ENCODE assay signal across 20 cellular contexts in genomic region chr3:5210926-5211325, GRCh38. TPM values are rescaled to one million over a fixed set of nuclear protein-coding genes. Genes with fewer than 3 reads are reported as not detected.
DNase-seq lines count a peak whose midpoint lies in the region; ATAC-seq, FAIRE-seq and TF ChIP-seq lines count a peak whose summit lies in the region.
"Had no signal": no experiment of that assay in that cellular context is flagged by ENCODE, and none has a peak within 500 bp of the region (broad histone marks: within the 10 kb centered on the region; RNA-seq: fewer than 3 reads in every experiment).

No MANE protein-coding gene starts in this region.

- H3K36me3 Mint-ChIP-seq in endodermal cell (ENCODE audit: low read depth) = peaks cover 94% of the 10 kb centered on the region

- H3K4me1 ChIP-seq in endodermal cell (ENCODE audit: control insufficient read depth, insufficient read depth, low read length) (no peaks in the 10 kb centered on the region), small intestine (ENCODE audit: control insufficient read depth in 2 of 2, insufficient read depth in 1 of 2, low read depth in 1 of 2, low read length in 1 of 2) (no peaks in the 10 kb centered on the region)

- no peak for ATAC-seq in HG03135 (IDR thresholded peaks at IDR 0.05; ENCODE audit: unreplicated experiment)
- ATAC-seq: GM12878, HepG2 had no signal

- DNase-seq in NCI-H510A treated with DMSO at 0.1 percent for 48 hours (lab: John Stamatoyannopoulos, UW) (peak; percentile 11), NCI-H510A (lab: John Stamatoyannopoulos, UW) (no peak), NCI-H2029 treated with DMSO at 0.1 percent for 48 hours (lab: John Stamatoyannopoulos, UW) (peak; percentile 51), endodermal cell (peak; percentile 26), small intestine (peak; percentile 43), UCSD-AML1 (lab: John Stamatoyannopoulos, UW; ENCODE audit: unreplicated experiment) (no peak), superior temporal gyrus (ENCODE audit: extremely low spot score) (no peak)
- DNase-seq: Calu3; CD4-positive, alpha-beta memory T cell; DMS53; EL; H7; KG1; NCI-H1417; NCI-H2081 treated with DMSO at 0.1 percent for 48 hours; PC-9 had no signal

- H3K9me3 ChIP-seq in endodermal cell (ENCODE audit: control insufficient read depth, low read length) (no peaks in the 10 kb centered on the region), small intestine (ENCODE audit: control insufficient read depth, low read depth) (no peaks in the 10 kb centered on the region)

- TF ChIP-seq CTCF in endodermal cell (conservative IDR thresholded peaks at IDR 0.05) = no peak

- no peak overlapping the region for H3K27ac Mint-ChIP-seq in endodermal cell

- peaks cover 45% of the 10 kb centered on the region for H3K4me1 Mint-ChIP-seq in endodermal cell

- no peak overlapping the region for H3K4me3 Mint-ChIP-seq in endodermal cell
- H3K4me3 Mint-ChIP-seq: CD4-positive, alpha-beta memory T cell had no signal

- no peaks in the 10 kb centered on the region for H3K27me3 Mint-ChIP-seq in endodermal cell (ENCODE audit: insufficient read depth)
- H3K27me3 Mint-ChIP-seq: CD4-positive, alpha-beta memory T cell had no signal

- 92 to 100% methylated on average over 5 of the region's 5 CpGs for WGBS in endodermal cell (ENCODE audit: insufficient coverage in 1 of 2, insufficient read length in 1 of 2), 2 experiments
- 85 to 96% (median 90%) methylated on average over 5 of the region's 5 CpGs for WGBS in small intestine, 3 donors

- H3K9ac ChIP-seq in endodermal cell (ENCODE audit: extremely low read depth, low read length, poor library complexity, severe bottlenecking) = no peak overlapping the region

- no peaks in the 10 kb centered on the region for H3K9me3 Mint-ChIP-seq in endodermal cell
- H3K9me3 Mint-ChIP-seq: CD4-positive, alpha-beta memory T cell had no signal

- H3K27ac ChIP-seq in endodermal cell (ENCODE audit: low read depth, low read length) = no peak overlapping the region
- H3K27ac ChIP-seq in small intestine (ENCODE audit: low read depth in 1 of 2, low read length in 1 of 2) = no peak overlapping the region
- H3K27ac ChIP-seq: PC-9, RWPE1 had no signal

- H3K27me3 ChIP-seq in endodermal cell (ENCODE audit: control insufficient read depth, insufficient read depth, low read length, poor library complexity, severe bottlenecking) (no peaks in the 10 kb centered on the region), small intestine (ENCODE audit: control insufficient read depth in 2 of 2, insufficient read depth in 2 of 2, low read length in 2 of 2) (no peaks in the 10 kb centered on the region)

- FAIRE-seq in small intestine (lab: Jason Lieb, UNC) = no peak
- FAIRE-seq: GM12878, HepG2 had no signal

- H3K4me3 ChIP-seq in endodermal cell (ENCODE audit: low read length) (no peak overlapping the region), small intestine (ENCODE audit: low read depth in 1 of 2, low read length in 2 of 2) (no peak overlapping the region)
- H3K4me3 ChIP-seq: GM12878, PC-9 had no signal

- H3K36me3 ChIP-seq in endodermal cell (ENCODE audit: control insufficient read depth, insufficient read depth, low read length) (peaks cover 88% of the 10 kb centered on the region), small intestine (ENCODE audit: control insufficient read depth in 2 of 2, insufficient read depth in 2 of 2, low read length in 2 of 2) (peaks cover 25 to 59% of the 10 kb centered on the region in 2 donors)

RNA-seq across cellular contexts. Expression of gene EDEM1, which starts 23.4 kb away (rescaled TPM):
- 10 to 100 TPM; 24.5 to 28.1 TPM for total RNA-seq in endodermal cell
- polyA plus RNA-seq in endodermal cell (2013, experiment 1 of 2) = 10.5 TPM
- polyA plus RNA-seq in endodermal cell (2013, experiment 2 of 2) = 11.2 TPM
- 10 to 100 TPM in 1 of 3 donors, 1 to 10 TPM in 2; 4.0 to 13.6 (median 4.6) TPM for polyA plus RNA-seq in small intestine

Comparison
In these comparisons a context has a peak if more than half of its experiments do, and no peak if none do; other contexts are left out.
1. DNase-seq: peak in NCI-H510A treated with DMSO at 0.1 percent for 48 hours (single experiment), NCI-H2029 treated with DMSO at 0.1 percent for 48 hours (single experiment), endodermal cell (single experiment) and small intestine (single experiment); none in NCI-H510A (single experiment), UCSD-AML1 (single experiment) and superior temporal gyrus (single experiment).